1 cellular context compared by ENCODE assay signal in genomic region chr2:47867205-47867604, GRCh38.
TF ChIP-seq lines count a peak whose summit lies in the region.

No MANE protein-coding gene starts in this region.

TF ChIP-seq in GM23338, 12 proteins besides CTCF, POLR2A, EP300 and RAD21 (continued from another document):
- no peak for TF ChIP-seq ZNF114 (CRISPR knock-in tag; IDR thresholded peaks at IDR 0.05)
- TF ChIP-seq CREB1 (CRISPR knock-in tag; IDR thresholded peaks at IDR 0.05; ENCODE audit: low read depth): no peak
- no peak for TF ChIP-seq POLR2AphosphoS5 (IDR thresholded peaks at IDR 0.05; ENCODE audit: low read depth)
- no peak for TF ChIP-seq NANOG (IDR thresholded peaks at IDR 0.05; ENCODE audit: borderline replicate concordance)
- no peak for TF ChIP-seq EZH2 (IDR thresholded peaks at IDR 0.05; ENCODE audit: low read depth, unreplicated experiment)
- no peak for TF ChIP-seq ZNF462 (CRISPR knock-in tag; IDR thresholded peaks at IDR 0.05)
- TF ChIP-seq JUNB (IDR thresholded peaks at IDR 0.05; ENCODE audit: unreplicated experiment): no peak
- no peak for TF ChIP-seq ZNF331 (CRISPR knock-in tag; IDR thresholded peaks at IDR 0.05; ENCODE audit: low read depth)
